Comparison of ENCODE assay signal across 8 cellular contexts in genomic region chr7:73557108-73557396, GRCh38. TPM values are rescaled to one million over a fixed set of nuclear protein-coding genes. Genes with fewer than 3 reads are reported as not detected.
DNase-seq lines count a peak whose midpoint lies in the region; ATAC-seq and TF ChIP-seq lines count a peak whose summit lies in the region.

No MANE protein-coding gene starts in this region.

- H3K27ac ChIP-seq in liver (ENCODE audit: low read depth in 1 of 2, low read length in 2 of 2) = peak overlapping the region; percentile 98

- WGBS in liver = under 1% methylated on average over 36 of the region's 36 CpGs

- peak overlapping the region; percentile 66 to 89 for H3K9ac ChIP-seq in liver (ENCODE audit: low read depth in 1 of 2, low read length in 2 of 2)

- ATAC-seq in GM19397 (IDR thresholded peaks at IDR 0.05; ENCODE audit: unreplicated experiment) = peak; percentile 86
- peak; percentile 61 for ATAC-seq in HG03558 (IDR thresholded peaks at IDR 0.05; ENCODE audit: extremely low read depth, unreplicated experiment)

- TF ChIP-seq RAD21 in liver (IDR thresholded peaks at IDR 0.05) = peak in 1 of 2 donors; percentile 60

- peaks cover 0 to 18% (median 16%) of the 10 kb centered on the region in 4 donors for H3K4me1 ChIP-seq in liver (ENCODE audit: control insufficient read depth in 4 of 4, insufficient read depth in 4 of 4, low read length in 3 of 4)

- TF ChIP-seq CTCF in liver (IDR thresholded peaks at IDR 0.05; ENCODE audit: low read depth, low read length, missing input control) = no peak

- peaks cover 0 to 2% (median under 1%) of the 10 kb centered on the region in 4 donors for H3K36me3 ChIP-seq in liver (ENCODE audit: control insufficient read depth in 4 of 4, insufficient read depth in 3 of 4, low read depth in 1 of 4, low read length in 3 of 4)

- H3K27me3 ChIP-seq in liver (ENCODE audit: control insufficient read depth in 4 of 4, insufficient read depth in 4 of 4, low read length in 3 of 4) = no peaks in the 10 kb centered on the region

- H3K4me3 ChIP-seq in liver (ENCODE audit: low read depth in 1 of 3, low read length in 3 of 3) = peak overlapping the region; percentile 76 to 97 (median 91)

- no peaks in the 10 kb centered on the region for H3K9me3 ChIP-seq in liver (ENCODE audit: control insufficient read depth in 4 of 4, low read length in 3 of 4)

- DNase-seq in C1 segment of cervical spinal cord (lab: John Stamatoyannopoulos, UW) (peak; percentile 52 to 94 (median 86)), NCI-H69 (lab: John Stamatoyannopoulos, UW) (peak; percentile 98), dermis microvascular lymphatic vessel endothelial cell (ENCODE audit: low read depth in 2 of 2) (peak; percentile 79 to 95)
- DNase-seq in activated CD4-positive, alpha-beta T cell treated with anti-CD3 and anti-CD28 coated beads, Interleukin-2, amount 50 U/mL, for 4 hours = peak; percentile 77 to 81
- peak; percentile 90 for DNase-seq in stimulated activated CD4-positive, alpha-beta T cell treated with anti-CD3 and anti-CD28 coated beads, Interleukin-4, amount 100 ng/mL, for 1 hour

TF ChIP-seq in liver, 16 proteins besides CTCF, POLR2A, EP300 and RAD21:
- peak in 1 of 2 donors; percentile 60 for TF ChIP-seq GABPA (IDR thresholded peaks at IDR 0.05 in 1 of 2, conservative IDR thresholded peaks at IDR 0.05 in 1 of 2)
- TF ChIP-seq SP1 (IDR thresholded peaks at IDR 0.05) = peak; percentile 41
- TF ChIP-seq YY1 (IDR thresholded peaks at IDR 0.05) = peak; percentile 12
- no peak for TF ChIP-seq TAF1 (conservative IDR thresholded peaks at IDR 0.05)

RNA-seq across cellular contexts. Expression of gene BCL7B, which starts 0.4 kb away (rescaled TPM):
- total RNA-seq in dermis microvascular lymphatic vessel endothelial cell (21.3 and 24.9 TPM in 2 replicates), liver (10 to 100 TPM; 13.2 to 15.5 TPM)
- 10 to 100 TPM; 27.0 to 27.5 TPM for polyA plus RNA-seq in liver

RNA-seq across cellular contexts. Expression of gene TBL2, which starts 21.3 kb away (rescaled TPM):
- total RNA-seq in dermis microvascular lymphatic vessel endothelial cell (38.6 and 70.0 TPM in 2 replicates), liver (10 to 100 TPM; 16.5 to 36.6 TPM)
- polyA plus RNA-seq in liver = 10 to 100 TPM; 10.9 to 21.5 TPM

RNA-seq across cellular contexts. Expression of gene BAZ1B, which starts 35.0 kb away (rescaled TPM):
- 37.2 and 37.3 TPM in 2 replicates for total RNA-seq in dermis microvascular lymphatic vessel endothelial cell
- total RNA-seq in liver = 10 to 100 TPM; 30.7 to 31.3 TPM
- polyA plus RNA-seq in liver = 10 to 100 TPM in 1 of 2 donors, 1 to 10 TPM in 1; 8.6 to 12.3 TPM

Comparison
In these comparisons a context has a peak if more than half of its experiments do, and no peak if none do; other contexts are left out.
1. Peak in every context shown above with its lines: DNase-seq, ATAC-seq, H3K4me3 ChIP-seq and H3K27ac ChIP-seq.